22 cellular contexts compared by ENCODE assay signal in genomic region chr10:7945025-7945424, GRCh38.
DNase-seq lines count a peak whose midpoint lies in the region; ATAC-seq, FAIRE-seq and TF ChIP-seq lines count a peak whose summit lies in the region.
"Had no signal": no experiment of that assay in that cellular context is flagged by ENCODE, and none has a peak within 500 bp of the region (broad histone marks: within the 10 kb centered on the region; RNA-seq: fewer than 3 reads in every experiment).

No MANE protein-coding gene starts in this region.

- H3K27me3 Mint-ChIP-seq in progenitor cell of endocrine pancreas: peaks cover 7% of the 10 kb centered on the region
- H3K27me3 Mint-ChIP-seq: CD4-positive, alpha-beta memory T cell had no signal

- H3K27ac ChIP-seq in A549: no peak overlapping the region
- H3K27ac ChIP-seq in GM23248: no peak overlapping the region
- no peak overlapping the region for H3K27ac ChIP-seq in mesenchymal stem cell (ENCODE audit: low read length, poor library complexity, severe bottlenecking)
- H3K27ac ChIP-seq: BLaER1 treated with 17β-estradiol and CSF1 and Interleukin-3, amounts not matched to agents 10 nM and 100 nM; Peyer's patch had no signal

- H3K4me2 ChIP-seq in A549 (no peak overlapping the region), GM23248 (ENCODE audit: unreplicated experiment) (no peak overlapping the region), mesenchymal stem cell (ENCODE audit: low read length, poor library complexity, severe bottlenecking) (no peak overlapping the region)

- no peak overlapping the region for H2BK12ac ChIP-seq in mesenchymal stem cell (ENCODE audit: low read length in 2 of 2)

- ATAC-seq in A549: no peak
- ATAC-seq in GM21423 (IDR thresholded peaks at IDR 0.05; ENCODE audit: unreplicated experiment): no peak

- no peak overlapping the region for H2AFZ ChIP-seq in GM23248
- no peak overlapping the region for H2AFZ ChIP-seq in mesenchymal stem cell (ENCODE audit: low read depth, low read length)

- H3K27me3 ChIP-seq in GM23248 (replicated peaks; ENCODE audit: insufficient read depth) (no peaks in the 10 kb centered on the region), bronchial epithelial cell (ENCODE audit: control insufficient read depth, insufficient read depth, low read length) (no peaks in the 10 kb centered on the region), mesenchymal stem cell (ENCODE audit: control insufficient read depth in 1 of 2, insufficient read depth in 1 of 2, low read length in 2 of 2) (no peaks in the 10 kb centered on the region)
- H3K27me3 ChIP-seq: BLaER1 treated with 17β-estradiol and CSF1 and Interleukin-3, amounts not matched to agents 10 nM and 100 nM; Peyer's patch had no signal

- H3K4ac ChIP-seq in mesenchymal stem cell (ENCODE audit: low read depth in 1 of 2, low read length in 2 of 2): no peak overlapping the region

- H4K8ac ChIP-seq in mesenchymal stem cell (ENCODE audit: low read length): no peak overlapping the region

- no peak overlapping the region for H3K4me3 Mint-ChIP-seq in progenitor cell of endocrine pancreas (ENCODE audit: low read depth)
- H3K4me3 Mint-ChIP-seq: CD4-positive, alpha-beta memory T cell had no signal

- no peak for TF ChIP-seq RAD21 in A549 (conservative IDR thresholded peaks at IDR 0.05 in 1 of 2, IDR thresholded peaks at IDR 0.05 in 1 of 2)

- TF ChIP-seq POLR2A in A549 (IDR thresholded peaks at IDR 0.05; ENCODE audit: low read length): no peak

- H3K9me3 ChIP-seq in A549: no peaks in the 10 kb centered on the region
- no peaks in the 10 kb centered on the region for H3K9me3 ChIP-seq in GM23248 (ENCODE audit: low read depth)
- no peaks in the 10 kb centered on the region for H3K9me3 ChIP-seq in mesenchymal stem cell (ENCODE audit: control insufficient read depth, low read length)
- H3K9me3 ChIP-seq: Peyer's patch had no signal

- FAIRE-seq in A549 (lab: Jason Lieb, UNC) (no peak), bronchial epithelial cell (lab: Jason Lieb, UNC) (no peak)
- FAIRE-seq: G401.6, GM18507 had no signal

- H2BK15ac ChIP-seq in mesenchymal stem cell (ENCODE audit: low read depth, poor library complexity, severe bottlenecking): no peak overlapping the region

- TF ChIP-seq CTCF in A549 (IDR thresholded peaks at IDR 0.05) (no peak), bronchial epithelial cell (IDR thresholded peaks at IDR 0.05; ENCODE audit: insufficient read depth, low read length, severe bottlenecking) (no peak), progenitor cell of endocrine pancreas (IDR thresholded peaks at IDR 0.05; ENCODE audit: unreplicated experiment) (no peak)

- POLR2A ChIA-PET in A549 (lab: Yijun Ruan, JAX): no interaction called here

- H3K4me3 ChIP-seq in A549 (no peak overlapping the region), GM23248 (no peak overlapping the region), bronchial epithelial cell (ENCODE audit: low read depth, low read length) (no peak overlapping the region), mesenchymal stem cell (ENCODE audit: insufficient read depth in 1 of 2, low read depth in 1 of 2, low read length in 2 of 2) (no peak overlapping the region)
- H3K4me3 ChIP-seq: BLaER1 treated with 17β-estradiol and CSF1 and Interleukin-3, amounts not matched to agents 10 nM and 100 nM; Peyer's patch had no signal

- 71% methylated on average over 2 of the region's 2 CpGs for WGBS in A549 (ENCODE audit: missing lambda C conversion rate)
- WGBS in GM23248 (ENCODE audit: low coverage in 1 of 2, low lambda C conversion rate in 2 of 2, missing lambda C conversion rate in 2 of 2), 2 experiments: 98 to 100% methylated on average over 2 of the region's 2 CpGs
- 97% methylated on average over 2 of the region's 2 CpGs for WGBS in mesenchymal stem cell

- H4K91ac ChIP-seq in mesenchymal stem cell (ENCODE audit: low read length): no peak overlapping the region

- H3K36me3 ChIP-seq in GM23248 (ENCODE audit: low read depth) (no peaks in the 10 kb centered on the region), bronchial epithelial cell (ENCODE audit: control insufficient read depth, insufficient read depth, low read length) (no peaks in the 10 kb centered on the region), mesenchymal stem cell (ENCODE audit: control insufficient read depth in 1 of 2, insufficient read depth in 2 of 2, low read depth in 1 of 2, low read length in 2 of 2) (no peaks in the 10 kb centered on the region)
- H3K36me3 ChIP-seq: Peyer's patch had no signal

- in situ Hi-C loops in GM23248 (cut with MboI): no loop called here

- H3K9me3 Mint-ChIP-seq in progenitor cell of endocrine pancreas (ENCODE audit: low read depth): no peaks in the 10 kb centered on the region

- no peaks in the 10 kb centered on the region for H3K9me2 ChIP-seq in GM23248 (ENCODE audit: insufficient read depth)

- no peaks in the 10 kb centered on the region for H4K20me1 ChIP-seq in GM23248 (ENCODE audit: insufficient read depth)

- TF ChIP-seq EP300 in A549 (IDR thresholded peaks at IDR 0.05): no peak

- no peak overlapping the region for H3K18ac ChIP-seq in mesenchymal stem cell (ENCODE audit: low read depth in 1 of 2, low read length in 2 of 2)

- no peak overlapping the region for H3K9ac ChIP-seq in GM23248
- H3K9ac ChIP-seq in mesenchymal stem cell (ENCODE audit: low read length): peak overlapping the region; percentile 32
- H3K9ac ChIP-seq: BLaER1 treated with 17β-estradiol and CSF1 and Interleukin-3, amounts not matched to agents 10 nM and 100 nM had no signal

- peaks cover 8% of the 10 kb centered on the region; the same call in 1 of the 2 replicates for H3F3A ChIP-seq in GM23248 (ENCODE audit: insufficient read depth)

- no peak for DNase-seq in A549 (ENCODE audit: low read depth in 1 of 2, low spot score in 1 of 2)
- peak; percentile 29 for DNase-seq in GM23248
- DNase-seq in bronchial epithelial cell (ENCODE audit: low read depth): peak; percentile 13
- DNase-seq in mesenchymal stem cell: no peak
- DNase-seq in progenitor cell of endocrine pancreas (ENCODE audit: low spot score, unreplicated experiment): no peak
- no peak for DNase-seq in T-helper 1 cell
- DNase-seq: Calu3; CD4-positive, alpha-beta memory T cell; DMS153; KBM-7; MM.1S; NCI-H1048; NCI-H1436; NCI-H2029; NCI-H2227 treated with DMSO at 0.1 percent for 48 hours; NCI-H510A treated with DMSO at 0.1 percent for 48 hours; NCI-H748 treated with DMSO at 0.1 percent for 48 hours; Peyer's patch had no signal

- H3K23ac ChIP-seq in mesenchymal stem cell (ENCODE audit: low read length in 2 of 2): no peak overlapping the region

- H3K36me3 Mint-ChIP-seq in progenitor cell of endocrine pancreas (ENCODE audit: insufficient read depth): no peaks in the 10 kb centered on the region

- no peak overlapping the region for H3K14ac ChIP-seq in mesenchymal stem cell (ENCODE audit: low read length in 2 of 2)

- H3K4me1 ChIP-seq in A549 (peaks cover 16% of the 10 kb centered on the region; the same call in 2 of the 3 replicates), GM23248 (ENCODE audit: insufficient read depth) (peaks cover 37% of the 10 kb centered on the region), mesenchymal stem cell (ENCODE audit: control insufficient read depth, insufficient read depth, low read depth, low read length) (peaks cover 7% of the 10 kb centered on the region)
- H3K4me1 ChIP-seq: Peyer's patch had no signal

- H2AK5ac ChIP-seq in mesenchymal stem cell (ENCODE audit: low read length, severe bottlenecking): no peak overlapping the region

- peaks cover 13% of the 10 kb centered on the region for H3K4me1 Mint-ChIP-seq in progenitor cell of endocrine pancreas (ENCODE audit: low read depth)

- no peak overlapping the region for H2BK120ac ChIP-seq in mesenchymal stem cell (ENCODE audit: low read depth, low read length)

- H3K79me2 ChIP-seq in GM23248 (ENCODE audit: insufficient read depth): no peaks in the 10 kb centered on the region

- H3K27ac Mint-ChIP-seq in progenitor cell of endocrine pancreas: no peak overlapping the region

- H2BK5ac ChIP-seq in mesenchymal stem cell (ENCODE audit: low read depth, low read length, poor library complexity, severe bottlenecking): no peak overlapping the region

- CTCF ChIA-PET in A549 (lab: Yijun Ruan, JAX): interaction anchor here (1.2 kb wide), 1 partner anchor 9 kb away, joined by 3 read pairs; no protein-coding TSS in a partner anchor

- H3K79me1 ChIP-seq in mesenchymal stem cell (replicated peaks; ENCODE audit: low read length, poor library complexity, severe bottlenecking): peaks cover 16% of the 10 kb centered on the region

TF ChIP-seq in A549, 52 proteins besides CTCF, POLR2A, EP300 and RAD21:
- TF ChIP-seq HEYL (CRISPR knock-in tag; IDR thresholded peaks at IDR 0.05) (no peak), MAFK (IDR thresholded peaks at IDR 0.05; ENCODE audit: partially characterized antibody) (peak; percentile 38)

Comparison
In these comparisons a context has a peak if more than half of its experiments do, and no peak if none do; other contexts are left out.
1. DNase-seq: peak in GM23248 (single experiment) and bronchial epithelial cell (single experiment); none in A549 (0 of 2), mesenchymal stem cell (single experiment), progenitor cell of endocrine pancreas (single experiment) and T-helper 1 cell (0 of 5).